In genomic region chrX:97616883-97617510, GRCh38 we compare ENCODE assay signal across 8 cellular contexts.
A peak's percentile ranks its signal among the peaks of the same experiment; 100 is the strongest.
DNase-seq lines count a peak whose midpoint lies in the region; ATAC-seq and TF ChIP-seq lines count a peak whose summit lies in the region.

No MANE protein-coding gene starts in this region.

- H3K27me3 ChIP-seq in mammary epithelial cell (ENCODE audit: insufficient read depth, low read length) (no peaks in the 10 kb centered on the region), upper lobe of right lung (no peaks in the 10 kb centered on the region), spleen (replicated peaks in 1 of 7) (no peaks in the 10 kb centered on the region)

- H2AFZ ChIP-seq in mammary epithelial cell (ENCODE audit: low read depth, low read length) = peak overlapping the region; percentile 55

- H3K4me1 ChIP-seq in mammary epithelial cell (ENCODE audit: insufficient read depth, low read length) = peaks cover 9% of the 10 kb centered on the region
- H3K4me1 ChIP-seq in upper lobe of right lung = no peaks in the 10 kb centered on the region
- no peaks in the 10 kb centered on the region for H3K4me1 ChIP-seq in spleen

- no peaks in the 10 kb centered on the region for H3K36me3 ChIP-seq in mammary epithelial cell (ENCODE audit: insufficient read depth, low read length)
- H3K36me3 ChIP-seq in upper lobe of right lung = no peaks in the 10 kb centered on the region
- no peaks in the 10 kb centered on the region for H3K36me3 ChIP-seq in spleen

- intact Hi-C loops in CD14-positive monocyte (cut with micrococcal nuclease) = no loop called here
- intact Hi-C loops in mammary epithelial cell (cut with micrococcal nuclease) = no loop called here
- intact Hi-C loops in upper lobe of right lung (cut with DNase I) = no loop called here
- intact Hi-C loops in activated T-helper 2 cell treated with anti-CD3 and anti-CD28 coated beads, Interferon-gamma antibody, Interleukin-2, Interleukin-4, amounts not matched to agents 10 μg/mL and 5 μg/mL and 100 μg/mL, durations not matched to agents 14 hours and 24 hours and 36 hours (cut with micrococcal nuclease) = no loop called here
- intact Hi-C loops in spleen (cut with DNase I; ENCODE audit: low total_unique reads) = no loop called here

- H3K9me3 ChIP-seq in mammary epithelial cell (replicated peaks; ENCODE audit: insufficient read depth, low read length) (no peaks in the 10 kb centered on the region), upper lobe of right lung (no peaks in the 10 kb centered on the region), spleen (no peaks in the 10 kb centered on the region)

- dilution Hi-C loops in mammary epithelial cell (cut with HindIII; ENCODE audit: low sequenced_read_pairs) = no loop called here

- no peaks in the 10 kb centered on the region for H3K36me3 Mint-ChIP-seq in CD14-positive monocyte
- no peaks in the 10 kb centered on the region for H3K36me3 Mint-ChIP-seq in activated T-helper 2 cell treated with anti-CD3 and anti-CD28 coated beads, Interferon-gamma antibody, Interleukin-2, Interleukin-4, amounts not matched to agents 10 μg/mL and 5 μg/mL and 100 μg/mL, durations not matched to agents 14 hours and 24 hours and 36 hours (ENCODE audit: low read depth)

- 58% methylated on average over 6 of the region's 6 CpGs for WGBS in mammary epithelial cell (ENCODE audit: low coverage, missing lambda C conversion rate)
- WGBS in spleen, 5 donors = 57 to 73% (median 64%) methylated on average over 6 of the region's 6 CpGs

- no peaks in the 10 kb centered on the region for H4K20me1 ChIP-seq in mammary epithelial cell (ENCODE audit: insufficient read depth, low read length)

- peaks cover 9% of the 10 kb centered on the region for H3K4me1 Mint-ChIP-seq in CD14-positive monocyte
- H3K4me1 Mint-ChIP-seq in activated T-helper 2 cell treated with anti-CD3 and anti-CD28 coated beads, Interferon-gamma antibody, Interleukin-2, Interleukin-4, amounts not matched to agents 10 μg/mL and 5 μg/mL and 100 μg/mL, durations not matched to agents 14 hours and 24 hours and 36 hours (ENCODE audit: low read depth) = no peaks in the 10 kb centered on the region

- no peak overlapping the region for H3K27ac ChIP-seq in mammary epithelial cell (ENCODE audit: insufficient read depth, low read depth, low read length)
- no peak overlapping the region for H3K27ac ChIP-seq in upper lobe of right lung
- no peak overlapping the region for H3K27ac ChIP-seq in spleen

- H3K4me2 ChIP-seq in mammary epithelial cell (ENCODE audit: insufficient read depth, low read depth, low read length) = peak overlapping the region; percentile 54

- DNase-seq in CD14-positive monocyte (ENCODE audit: low spot score) (peak; percentile 50), mammary epithelial cell (peak; percentile 83), upper lobe of right lung (no peak), G401 (ENCODE audit: low spot score) (no peak), spleen (no peak)
- no peak for DNase-seq in activated T-helper 2 cell treated with anti-CD3 and anti-CD28 coated beads, Interferon-gamma antibody, Interleukin-2, Interleukin-4, amounts not matched to agents 10 μg/mL and 5 μg/mL and 100 μg/mL, durations not matched to agents 14 hours and 24 hours and 36 hours (ENCODE audit: low spot score)

- no peak for TF ChIP-seq CTCF in CD14-positive monocyte (IDR thresholded peaks at IDR 0.05)
- TF ChIP-seq CTCF in mammary epithelial cell (conservative IDR thresholded peaks at IDR 0.05 in 1 of 2, IDR thresholded peaks at IDR 0.05 in 1 of 2; ENCODE audit: extremely low read depth in 1 of 2, insufficient read depth in 1 of 2, low read depth in 1 of 2, low read length in 2 of 2) = no peak
- TF ChIP-seq CTCF in upper lobe of right lung (IDR thresholded peaks at IDR 0.05) = no peak
- TF ChIP-seq CTCF in spleen (IDR thresholded peaks at IDR 0.05 in 8 of 11, conservative IDR thresholded peaks at IDR 0.05 in 3 of 11) = no peak

- ATAC-seq in GM19438 (IDR thresholded peaks at IDR 0.05; ENCODE audit: low read depth, unreplicated experiment) (peak; percentile 95), HG03432 (IDR thresholded peaks at IDR 0.05; ENCODE audit: unreplicated experiment) (peak; percentile 100), upper lobe of right lung (peak; percentile 53)

- TF ChIP-seq POLR2A in spleen (IDR thresholded peaks at IDR 0.05) = no peak

- CTCF ChIA-PET in mammary epithelial cell (lab: Charles Lee; ENCODE audit: low non-redundant PET) = no interaction called here

- H3K4me3 ChIP-seq in mammary epithelial cell (replicated peaks in 1 of 3; ENCODE audit: insufficient read depth in 1 of 3, low read depth in 2 of 3, low read length in 3 of 3) = peak overlapping the region in 1 of 3 experiments; percentile 15
- H3K4me3 ChIP-seq in upper lobe of right lung = no peak overlapping the region
- no peak overlapping the region for H3K4me3 ChIP-seq in spleen

- H3K9me3 Mint-ChIP-seq in CD14-positive monocyte = peaks cover 0 to 2% (median 0%) of the 10 kb centered on the region in 7 donors
- H3K9me3 Mint-ChIP-seq in activated T-helper 2 cell treated with anti-CD3 and anti-CD28 coated beads, Interferon-gamma antibody, Interleukin-2, Interleukin-4, amounts not matched to agents 10 μg/mL and 5 μg/mL and 100 μg/mL, durations not matched to agents 14 hours and 24 hours and 36 hours = no peaks in the 10 kb centered on the region

- peak overlapping the region in 1 of 7 donors; percentile 67 for H3K27ac Mint-ChIP-seq in CD14-positive monocyte
- H3K27ac Mint-ChIP-seq in activated T-helper 2 cell treated with anti-CD3 and anti-CD28 coated beads, Interferon-gamma antibody, Interleukin-2, Interleukin-4, amounts not matched to agents 10 μg/mL and 5 μg/mL and 100 μg/mL, durations not matched to agents 14 hours and 24 hours and 36 hours = no peak overlapping the region

- TSS peak; percentile 61 for BruUV-seq in mammary epithelial cell (replicated peaks; lab: Mats Ljungman, UMichigan)

- in situ Hi-C loops in mammary epithelial cell (cut with MboI; ENCODE audit: low sequenced_read_pairs in 2 of 2) = no loop called here
- in situ Hi-C loops in G401 (cut with HindIII; ENCODE audit: low sequenced_read_pairs) = no loop called here

- peak overlapping the region in 1 of 2 donors; percentile 71 for H3K4me3 Mint-ChIP-seq in CD14-positive monocyte
- H3K4me3 Mint-ChIP-seq in activated T-helper 2 cell treated with anti-CD3 and anti-CD28 coated beads, Interferon-gamma antibody, Interleukin-2, Interleukin-4, amounts not matched to agents 10 μg/mL and 5 μg/mL and 100 μg/mL, durations not matched to agents 14 hours and 24 hours and 36 hours (ENCODE audit: low read depth) = no peak overlapping the region

- H3K27me3 Mint-ChIP-seq in CD14-positive monocyte (ENCODE audit: low read depth in 3 of 3) = peaks cover 0 to 3% (median 0%) of the 10 kb centered on the region in 3 donors
- H3K27me3 Mint-ChIP-seq in activated T-helper 2 cell treated with anti-CD3 and anti-CD28 coated beads, Interferon-gamma antibody, Interleukin-2, Interleukin-4, amounts not matched to agents 10 μg/mL and 5 μg/mL and 100 μg/mL, durations not matched to agents 14 hours and 24 hours and 36 hours (ENCODE audit: low read depth) = no peaks in the 10 kb centered on the region

- no peak overlapping the region for H3K9ac ChIP-seq in mammary epithelial cell (ENCODE audit: insufficient read depth, low read length)

- no peaks in the 10 kb centered on the region for H3K79me2 ChIP-seq in mammary epithelial cell (ENCODE audit: insufficient read depth, low read length)

Comparison
In these comparisons a context has a peak if more than half of its experiments do, and no peak if none do; other contexts are left out.
1. DNase-seq: peak in CD14-positive monocyte (single experiment) and mammary epithelial cell (single experiment); none in upper lobe of right lung (single experiment), activated T-helper 2 cell treated with anti-CD3 and anti-CD28 coated beads, Interferon-gamma antibody, Interleukin-2, Interleukin-4, amounts not matched to agents 10 μg/mL and 5 μg/mL and 100 μg/mL, durations not matched to agents 14 hours and 24 hours and 36 hours (single experiment), G401 (single experiment) and spleen (single experiment).
2. Peak in every context shown above with its lines, with median percentiles within 50 percentile points of each other: ATAC-seq.